ENCODE assay signal across 1 cellular context in genomic region chr22:39920134-39920743, GRCh38.
TF ChIP-seq lines count a peak whose summit lies in the region.

No MANE protein-coding gene starts in this region.

TF ChIP-seq in K562, 482 proteins besides CTCF, POLR2A, EP300 and RAD21 (continued from another document and continues in another):
- TF ChIP-seq CHD7 (IDR thresholded peaks at IDR 0.05; ENCODE audit: low read depth, low read length) (no peak), RFX1 (IDR thresholded peaks at IDR 0.05) (no peak), NFE2L1 (tag; IDR thresholded peaks at IDR 0.05; ENCODE audit: borderline replicate concordance, low read depth) (no peak), HSF4 (CRISPR knock-in tag; IDR thresholded peaks at IDR 0.05; ENCODE audit: borderline replicate concordance) (no peak), L3MBTL2 (IDR thresholded peaks at IDR 0.05) (no peak), ZNF165 (CRISPR knock-in tag; IDR thresholded peaks at IDR 0.05; ENCODE audit: borderline replicate concordance) (no peak), ZNF282 (CRISPR knock-in tag; IDR thresholded peaks at IDR 0.05) (no peak), PCBP1 (IDR thresholded peaks at IDR 0.05; ENCODE audit: low read depth, low read length, poor library complexity, severe bottlenecking) (no peak), POLR2B (IDR thresholded peaks at IDR 0.05; ENCODE audit: low read depth, partially characterized antibody) (no peak), NCOA6 (IDR thresholded peaks at IDR 0.05) (no peak), FOXM1 (IDR thresholded peaks at IDR 0.05; ENCODE audit: low read depth) (peak; percentile 84), FOXM1 (CRISPR knock-in tag; IDR thresholded peaks at IDR 0.05; ENCODE audit: low read depth) (no peak), CSDE1 (IDR thresholded peaks at IDR 0.05) (no peak), FOXP4 (CRISPR knock-in tag; IDR thresholded peaks at IDR 0.05; ENCODE audit: borderline replicate concordance) (no peak), ZNF764 (CRISPR knock-in tag; IDR thresholded peaks at IDR 0.05; ENCODE audit: low read depth) (no peak), FUS (optimal IDR thresholded peaks at IDR 0.05; ENCODE audit: low read depth, low read length) (no peak), KLF10 (CRISPR knock-in tag; IDR thresholded peaks at IDR 0.05) (no peak), CREM (IDR thresholded peaks at IDR 0.05; ENCODE audit: low read depth) (peak; percentile 58; the same call in 1 of the 2 replicates), YY1 (IDR thresholded peaks at IDR 0.05; ENCODE audit: borderline replicate concordance in 1 of 3, control insufficient read depth in 1 of 3, extremely low read depth in 1 of 3, insufficient read depth in 3 of 3, insufficient read length in 1 of 3, insufficient replicate concordance in 2 of 3, low read depth in 1 of 3, low read length in 2 of 3) (no peak), ARNT (IDR thresholded peaks at IDR 0.05) (peak in 1 of 2 experiments; percentile 77; a peak in 3 of 4 replicates), USF2 (CRISPR knock-in tag; IDR thresholded peaks at IDR 0.05) (no peak), TEAD2 (tag; IDR thresholded peaks at IDR 0.05) (no peak), RREB1 (CRISPR knock-in tag; IDR thresholded peaks at IDR 0.05) (no peak), ETS1 (conservative IDR thresholded peaks at IDR 0.05; ENCODE audit: control insufficient read depth, low read depth, low read length) (no peak), ZNF778 (CRISPR knock-in tag; IDR thresholded peaks at IDR 0.05) (no peak), SMARCE1 (IDR thresholded peaks at IDR 0.05) (peak; percentile 96), PHF8 (IDR thresholded peaks at IDR 0.05; ENCODE audit: borderline replicate concordance, low read length) (no peak), GATAD2B (IDR thresholded peaks at IDR 0.05; ENCODE audit: borderline replicate concordance) (peak; percentile 81), ZNF717 (CRISPR knock-in tag; IDR thresholded peaks at IDR 0.05) (no peak), PCBP2 (IDR thresholded peaks at IDR 0.05; ENCODE audit: low read depth, low read length, poor library complexity, severe bottlenecking) (no peak), MEF2A (IDR thresholded peaks at IDR 0.05; ENCODE audit: control insufficient read depth, low read depth, low read length) (no peak), PURB (CRISPR knock-in tag; IDR thresholded peaks at IDR 0.05; ENCODE audit: low read depth) (no peak), FOXA3 (CRISPR knock-in tag; conservative IDR thresholded peaks at IDR 0.05 in 1 of 2, IDR thresholded peaks at IDR 0.05 in 1 of 2) (no peak), ZNF511 (CRISPR knock-in tag; IDR thresholded peaks at IDR 0.05) (no peak), ZC3H8 (IDR thresholded peaks at IDR 0.05) (no peak), ZNF23 (CRISPR knock-in tag; IDR thresholded peaks at IDR 0.05) (no peak), KDM1A (IDR thresholded peaks at IDR 0.05) (peak; percentile 31 to 67; a peak in 3 of 4 replicates), TAF15 (IDR thresholded peaks at IDR 0.05; ENCODE audit: low read depth, low read length) (no peak), E2F3 (CRISPR knock-in tag; IDR thresholded peaks at IDR 0.05) (no peak), ZNF766 (CRISPR knock-in tag; conservative IDR thresholded peaks at IDR 0.05) (no peak), FOXK2 (conservative IDR thresholded peaks at IDR 0.05 in 1 of 2, IDR thresholded peaks at IDR 0.05 in 1 of 2; ENCODE audit: low read depth in 2 of 2) (no peak), TOE1 (IDR thresholded peaks at IDR 0.05; ENCODE audit: borderline replicate concordance) (peak; percentile 31; the same call in 1 of the 2 replicates), TOE1 (CRISPR knock-in tag; IDR thresholded peaks at IDR 0.05; ENCODE audit: borderline replicate concordance, low read depth) (no peak), ARID1B (IDR thresholded peaks at IDR 0.05) (peak; percentile 97)
